Comparison of ENCODE assay signal across 15 cellular contexts in genomic region chr13:50359779-50360178, GRCh38.
"Had no signal": no experiment of that assay in that cellular context is flagged by ENCODE, and none has a peak within 500 bp of the region (broad histone marks: within the 10 kb centered on the region; RNA-seq: fewer than 3 reads in every experiment).

No MANE protein-coding gene starts in this region.

- H3K4me3 Mint-ChIP-seq: activated CD8-positive, alpha-beta memory T cell treated with anti-CD3 and anti-CD28 coated beads, Interleukin-2, amount 10 ng/mL, durations not matched to agents 7 days and 5 days; activated naive CD4-positive, alpha-beta T cell treated with anti-CD3 and anti-CD28 coated beads, Interleukin-2, amount 10 ng/mL, durations not matched to agents 7 days and 5 days; activated T-helper 1 cell treated with anti-CD3 and anti-CD28 coated beads, Interleukin-12 subunit alpha, Interleukin-12 subunit beta, Interleukin-2, Interleukin-4 antibody, amounts not matched to agents 30 ng/mL and 10 ng/mL and 1 ng/mL, durations not matched to agents 14 hours and 24 hours and 36 hours; effector memory CD8-positive, alpha-beta T cell; nephron progenitor cell had no signal

- H3K4me3 ChIP-seq: right atrium auricular region, skin epidermis, uterus had no signal

- H3K9me3 ChIP-seq: right atrium auricular region, uterus had no signal

- H3K36me3 Mint-ChIP-seq: activated naive CD4-positive, alpha-beta T cell treated with anti-CD3 and anti-CD28 coated beads, Interleukin-2, amount 10 ng/mL, durations not matched to agents 7 days and 5 days had no signal

- H3K9me3 Mint-ChIP-seq: activated naive CD4-positive, alpha-beta T cell treated with anti-CD3 and anti-CD28 coated beads, Interleukin-2, amount 10 ng/mL, durations not matched to agents 7 days and 5 days; activated T-helper 1 cell treated with anti-CD3 and anti-CD28 coated beads, Interleukin-12 subunit alpha, Interleukin-12 subunit beta, Interleukin-2, Interleukin-4 antibody, amounts not matched to agents 30 ng/mL and 10 ng/mL and 1 ng/mL, durations not matched to agents 14 hours and 24 hours and 36 hours; effector memory CD8-positive, alpha-beta T cell; nephron progenitor cell had no signal

- FAIRE-seq: astrocyte, frontal cortex, TTC549 had no signal

- H3K27ac ChIP-seq: right atrium auricular region, skin epidermis had no signal

- H3K27me3 Mint-ChIP-seq: activated naive CD4-positive, alpha-beta T cell treated with anti-CD3 and anti-CD28 coated beads, Interleukin-2, amount 10 ng/mL, durations not matched to agents 7 days and 5 days; effector memory CD8-positive, alpha-beta T cell had no signal

- ATAC-seq: activated CD8-positive, alpha-beta memory T cell treated with anti-CD3 and anti-CD28 coated beads, Interleukin-2, amount 10 ng/mL, durations not matched to agents 7 days and 5 days; effector memory CD8-positive, alpha-beta T cell had no signal

- H3K27ac Mint-ChIP-seq: activated CD8-positive, alpha-beta memory T cell treated with anti-CD3 and anti-CD28 coated beads, Interleukin-2, amount 10 ng/mL, durations not matched to agents 7 days and 5 days; activated naive CD4-positive, alpha-beta T cell treated with anti-CD3 and anti-CD28 coated beads, Interleukin-2, amount 10 ng/mL, durations not matched to agents 7 days and 5 days; activated T-helper 1 cell treated with anti-CD3 and anti-CD28 coated beads, Interleukin-12 subunit alpha, Interleukin-12 subunit beta, Interleukin-2, Interleukin-4 antibody, amounts not matched to agents 30 ng/mL and 10 ng/mL and 1 ng/mL, durations not matched to agents 14 hours and 24 hours and 36 hours; nephron progenitor cell had no signal

- DNase-seq: activated CD4-positive, CD25-positive, alpha-beta regulatory T cell; activated CD8-positive, alpha-beta memory T cell treated with anti-CD3 and anti-CD28 coated beads, Interleukin-2, amount 10 ng/mL, durations not matched to agents 7 days and 5 days; activated naive CD4-positive, alpha-beta T cell treated with anti-CD3 and anti-CD28 coated beads, Interleukin-2, amount 10 ng/mL, durations not matched to agents 7 days and 5 days; dermis blood vessel endothelial cell; effector memory CD8-positive, alpha-beta T cell; head of caudate nucleus; nephron progenitor cell; occipital lobe; uterus had no signal

- H3K36me3 ChIP-seq: right atrium auricular region, uterus had no signal

- H3K27me3 ChIP-seq: right atrium auricular region, uterus had no signal
